ENCODE assay signal across 8 cellular contexts in genomic region chr17:32066863-32067642, GRCh38. TPM values are rescaled to one million over a fixed set of nuclear protein-coding genes. Genes with fewer than 3 reads are reported as not detected.
DNase-seq lines count a peak whose midpoint lies in the region; ATAC-seq and TF ChIP-seq lines count a peak whose summit lies in the region.
"Not testable (repeated sequence)": the region's sequence is repeated elsewhere in the genome, so short reads cannot be mapped to it uniquely, and the experiment has no call there.

No MANE protein-coding gene starts in this region.

- not testable (repeated sequence) for H3K4me1 ChIP-seq in DOHH2 (ENCODE audit: control insufficient read depth, low read length); prostate gland (replicated peaks)

- not testable (repeated sequence) for H3K4me1 Mint-ChIP-seq in MCF 10A (ENCODE audit: insufficient read depth, unreplicated experiment)
- peaks cover 20% of the 10 kb centered on the region for H3K4me1 Mint-ChIP-seq in stimulated activated effector memory CD8-positive, alpha-beta T cell treated with anti-CD3 and anti-CD28 coated beads, Interleukin-12 subunit alpha, Interleukin-12 subunit beta, amount 100 ng/mL, for 72 hours

- DNase-seq in RWPE1 (ENCODE audit: low spot score) = not testable (repeated sequence)
- peak; percentile 56 for DNase-seq in activated CD8-positive, alpha-beta memory T cell treated with anti-CD3 and anti-CD28 coated beads, Interleukin-2, amount 50 U/mL, for 4 hours
- DNase-seq in MCF 10A (ENCODE audit: unreplicated experiment) (peak; percentile 4), left cardiac atrium (peak; percentile 43), prostate gland (ENCODE audit: low spot score) (peak; percentile 6)
- peak; percentile 30 to 82 for DNase-seq in stimulated activated effector memory CD8-positive, alpha-beta T cell treated with anti-CD3 and anti-CD28 coated beads, Interleukin-12 subunit alpha, Interleukin-12 subunit beta, amount 100 ng/mL, for 72 hours (ENCODE audit: low spot score in 2 of 2)

- peak; percentile 45 for TF ChIP-seq CTCF in DOHH2 (IDR thresholded peaks at IDR 0.05; ENCODE audit: low read depth, low read length, poor library complexity, severe bottlenecking)
- peak; percentile 29 for TF ChIP-seq CTCF in RWPE1 (conservative IDR thresholded peaks at IDR 0.05; ENCODE audit: low read depth)
- TF ChIP-seq CTCF in MCF 10A (IDR thresholded peaks at IDR 0.05; ENCODE audit: unreplicated experiment) = peak; percentile 29
- peak in 2 of 4 experiments; percentile 14 to 24 for TF ChIP-seq CTCF in prostate gland (IDR thresholded peaks at IDR 0.05)

- not testable (repeated sequence) for BruUV-seq in MCF 10A (replicated peaks; lab: Mats Ljungman, UMichigan)

- CTCF ChIA-PET in RWPE1 (lab: Yijun Ruan, JAX); MCF 10A (lab: Yijun Ruan, JAX): not testable (repeated sequence)

- not testable (repeated sequence) for H3K9me3 ChIP-seq in DOHH2 (ENCODE audit: control insufficient read depth, insufficient read depth, low read length); prostate gland

- H3K4me3 ChIP-seq in DOHH2 (ENCODE audit: low read length) = peak overlapping the region; percentile 72
- H3K4me3 ChIP-seq in prostate gland = not testable (repeated sequence)

- WGBS in prostate gland = 53% methylated on average over 16 of the region's 25 CpGs

- H3K36me3 ChIP-seq in DOHH2 (ENCODE audit: control insufficient read depth, low read length); prostate gland: not testable (repeated sequence)

- ATAC-seq in HG02885 (IDR thresholded peaks at IDR 0.05; ENCODE audit: poor library complexity, unreplicated experiment) (peak; percentile 64), left cardiac atrium (peak; percentile 81 to 93)
- ATAC-seq in stimulated activated effector memory CD8-positive, alpha-beta T cell treated with anti-CD3 and anti-CD28 coated beads, Interleukin-12 subunit alpha, Interleukin-12 subunit beta, amount 100 ng/mL, for 72 hours = peak; percentile 87

- H4K20me1 ChIP-seq in DOHH2 (ENCODE audit: control insufficient read depth, insufficient read depth, low read depth, low read length) = not testable (repeated sequence)

- peak overlapping the region; percentile 79 for H3K4me2 ChIP-seq in DOHH2 (ENCODE audit: low read length)

- not testable (repeated sequence) for H3K27ac ChIP-seq in DOHH2 (ENCODE audit: low read depth, low read length); RWPE1; prostate gland

- H3K27ac Mint-ChIP-seq in MCF 10A (ENCODE audit: low read depth, unreplicated experiment); stimulated activated effector memory CD8-positive, alpha-beta T cell treated with anti-CD3 and anti-CD28 coated beads, Interleukin-12 subunit alpha, Interleukin-12 subunit beta, amount 100 ng/mL, for 72 hours: not testable (repeated sequence)

- not testable (repeated sequence) for H3K9me3 Mint-ChIP-seq in MCF 10A (ENCODE audit: unreplicated experiment); stimulated activated effector memory CD8-positive, alpha-beta T cell treated with anti-CD3 and anti-CD28 coated beads, Interleukin-12 subunit alpha, Interleukin-12 subunit beta, amount 100 ng/mL, for 72 hours

- H3K4me3 Mint-ChIP-seq in MCF 10A (ENCODE audit: unreplicated experiment) = not testable (repeated sequence)
- H3K4me3 Mint-ChIP-seq in stimulated activated effector memory CD8-positive, alpha-beta T cell treated with anti-CD3 and anti-CD28 coated beads, Interleukin-12 subunit alpha, Interleukin-12 subunit beta, amount 100 ng/mL, for 72 hours = peak overlapping the region; percentile 29

- not testable (repeated sequence) for H3K36me3 Mint-ChIP-seq in MCF 10A (ENCODE audit: insufficient read depth, unreplicated experiment); stimulated activated effector memory CD8-positive, alpha-beta T cell treated with anti-CD3 and anti-CD28 coated beads, Interleukin-12 subunit alpha, Interleukin-12 subunit beta, amount 100 ng/mL, for 72 hours

- not testable (repeated sequence) for H3F3A ChIP-seq in DOHH2 (ENCODE audit: control insufficient read depth, insufficient read depth)

- H3K79me2 ChIP-seq in DOHH2 (ENCODE audit: control insufficient read depth, low read length) = not testable (repeated sequence)

- not testable (repeated sequence) for H3K27me3 Mint-ChIP-seq in MCF 10A (ENCODE audit: insufficient read depth, unreplicated experiment)

- intact Hi-C loops in MCF 10A (cut with micrococcal nuclease); left cardiac atrium (cut with DNase I); prostate gland (cut with DNase I): not testable (repeated sequence)

- TF ChIP-seq POLR2A in prostate gland (IDR thresholded peaks at IDR 0.05) = not testable (repeated sequence)

- POLR2A ChIA-PET in RWPE1 (lab: Yijun Ruan, JAX; ENCODE audit: low non-redundant PET); MCF 10A (lab: Yijun Ruan, JAX): not testable (repeated sequence)

- not testable (repeated sequence) for H3K27me3 ChIP-seq in DOHH2 (ENCODE audit: control insufficient read depth, low read length); prostate gland (replicated peaks; ENCODE audit: insufficient read depth)

- not testable (repeated sequence) for H3K9me2 ChIP-seq in DOHH2 (replicated peaks; ENCODE audit: control insufficient read depth, low read length)

RNA-seq across cellular contexts. Expression of gene LRRC37B, which starts 59.9 kb away (rescaled TPM):
- 11.8 and 20.9 TPM in 2 replicates for total RNA-seq in MCF 10A (2022)
- total RNA-seq in left cardiac atrium = 1 to 10 TPM; 3.9 to 4.4 TPM
- 10 to 100 TPM in 1 of 2 donors, 1 to 10 TPM in 1; 8.7 to 23.6 TPM for total RNA-seq in prostate gland
